In genomic region chr7:37031571-37032257, GRCh38 we compare ENCODE assay signal across 8 cellular contexts.
A peak's percentile ranks its signal among the peaks of the same experiment; 100 is the strongest.
DNase-seq lines count a peak whose midpoint lies in the region; ATAC-seq, FAIRE-seq and TF ChIP-seq lines count a peak whose summit lies in the region.

No MANE protein-coding gene starts in this region.

- no peak overlapping the region for H2AFZ ChIP-seq in hepatocyte

- peak overlapping the region; percentile 83 for H3K27ac ChIP-seq in hepatocyte

- TF ChIP-seq CTCF in astrocyte of the cerebellum (IDR thresholded peaks at IDR 0.05; ENCODE audit: low read depth, low read length, missing control alignments) (no peak), hepatocyte (IDR thresholded peaks at IDR 0.05; ENCODE audit: poor library complexity) (no peak), GM10248 (IDR thresholded peaks at IDR 0.05; ENCODE audit: control extremely low read depth, extremely low read depth, low read depth, missing control alignments) (no peak)

- peak overlapping the region; percentile 30 for H3K4me2 ChIP-seq in hepatocyte

- H3K79me2 ChIP-seq in hepatocyte, result no peaks in the 10 kb centered on the region

- CTCF ChIA-PET in GM10248 (lab: Yijun Ruan, JAX), result interaction anchor here (1.5 kb wide), 1 partner anchor 150 kb away, joined by 4 read pairs; no protein-coding TSS in a partner anchor

- H3K9me3 ChIP-seq in hepatocyte (ENCODE audit: low read depth), result no peaks in the 10 kb centered on the region

- H3K36me3 ChIP-seq in hepatocyte (replicated peaks; ENCODE audit: insufficient read depth, low read depth), result no peaks in the 10 kb centered on the region

- ATAC-seq in GM18868 (IDR thresholded peaks at IDR 0.05; ENCODE audit: unreplicated experiment), result no peak

- H3K27me3 ChIP-seq in hepatocyte, result no peaks in the 10 kb centered on the region

- H4K20me1 ChIP-seq in hepatocyte (ENCODE audit: insufficient read depth, poor library complexity, severe bottlenecking), result no peaks in the 10 kb centered on the region

- WGBS in hepatocyte (ENCODE audit: low lambda C conversion rate, missing lambda C conversion rate), result 35% methylated on average over 9 of the region's 9 CpGs

- no peaks in the 10 kb centered on the region for H3K9me2 ChIP-seq in hepatocyte (replicated peaks; ENCODE audit: insufficient read depth)

- FAIRE-seq in RCC 7860 (lab: Jason Lieb, UNC), result peak; percentile 98

- in situ Hi-C loops in astrocyte of the cerebellum (cut with HindIII; ENCODE audit: low sequenced_read_pairs), result no loop called here

- POLR2A ChIA-PET in GM10248 (lab: Yijun Ruan, JAX), result no interaction called here

- H3K4me3 ChIP-seq in astrocyte of the cerebellum (ENCODE audit: low read depth, low read length), result no peak overlapping the region
- H3K4me3 ChIP-seq in hepatocyte, result no peak overlapping the region
- H3K4me3 ChIP-seq in skeletal muscle cell (ENCODE audit: low read depth, low read length), result no peak overlapping the region

- peaks cover 17% of the 10 kb centered on the region for H3K4me1 ChIP-seq in hepatocyte (ENCODE audit: insufficient read depth)

- DNase-seq in activated gamma-delta T cell treated with Interleukin-2 at 50 U/mL for 16 hours, result peak; percentile 13
- DNase-seq in activated gamma-delta T cell (lab: John Stamatoyannopoulos, UW), result no peak
- peak; percentile 99 for DNase-seq in RCC 7860 (ENCODE audit: low spot score)
- DNase-seq in astrocyte of the cerebellum (ENCODE audit: low read depth), result peak; percentile 100
- peak; percentile 93 for DNase-seq in hepatocyte (ENCODE audit: low spot score)
- peak; percentile 98 for DNase-seq in skeletal muscle cell (ENCODE audit: low read depth)
- DNase-seq in GM10248 (ENCODE audit: extremely low spot score), result no peak

Comparison
In these comparisons a context has a peak if more than half of its experiments do, and no peak if none do; other contexts are left out.
1. DNase-seq: peak in activated gamma-delta T cell treated with Interleukin-2 at 50 U/mL for 16 hours (single experiment), RCC 7860 (single experiment), astrocyte of the cerebellum (single experiment), hepatocyte (single experiment) and skeletal muscle cell (single experiment); none in activated gamma-delta T cell (single experiment) and GM10248 (single experiment).